In the genomic region with DNA sequence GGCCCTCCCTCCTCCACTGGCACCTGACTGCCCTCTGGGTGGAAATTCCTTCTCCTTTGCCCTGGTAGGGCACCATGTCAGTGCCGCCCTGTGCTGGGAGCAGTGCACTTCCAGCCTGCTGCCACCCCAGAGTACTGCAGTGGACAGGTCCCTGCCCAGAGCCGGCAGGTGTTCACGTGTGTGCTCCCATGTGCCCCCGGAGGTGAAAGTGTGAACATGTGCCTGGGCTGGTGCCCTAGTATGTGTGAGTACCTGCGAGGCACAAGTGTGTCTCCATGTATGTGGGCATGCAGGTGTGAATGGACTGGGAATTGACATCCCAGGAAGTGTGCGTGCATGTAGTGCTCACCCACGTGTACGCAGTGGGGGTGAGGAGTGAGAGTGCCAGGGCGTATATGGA, we compare ENCODE assay signal across 9 cellular contexts. TPM values are rescaled to one million over a fixed set of nuclear protein-coding genes. Genes with fewer than 3 reads are reported as not detected.
A peak's percentile ranks its signal among the peaks of the same experiment; 100 is the strongest.
DNase-seq lines count a peak whose midpoint lies in the region; ATAC-seq and TF ChIP-seq lines count a peak whose summit lies in the region.
"Had no signal": no experiment of that assay in that cellular context is flagged by ENCODE, and none has a peak within 500 bp of the region (broad histone marks: within the 10 kb centered on the region; RNA-seq: fewer than 3 reads in every experiment).

No MANE protein-coding gene starts in this region.

- TF ChIP-seq CTCF in GM12874 (IDR thresholded peaks at IDR 0.05; ENCODE audit: insufficient read depth, low read depth, low read length) (peak; percentile 66), NB4 (IDR thresholded peaks at IDR 0.05; ENCODE audit: low read depth, low read length) (peak; percentile 43), retinal pigment epithelial cell (conservative IDR thresholded peaks at IDR 0.05; ENCODE audit: low read depth, low read length) (peak; percentile 26), stomach (IDR thresholded peaks at IDR 0.05) (peak in 1 of 7 experiments; percentile 6)

- TF ChIP-seq POLR2A in NB4 (IDR thresholded peaks at IDR 0.05; ENCODE audit: extremely low read depth, insufficient read length) (no peak), stomach (IDR thresholded peaks at IDR 0.05) (no peak)

- H3K4me1 Mint-ChIP-seq in activated naive CD8-positive, alpha-beta T cell treated with anti-CD3 and anti-CD28 coated beads, Interleukin-2, amount 50 U/mL, for 24 hours, result peaks cover 25% of the 10 kb centered on the region
- H3K4me1 Mint-ChIP-seq: nephron had no signal

- no peak overlapping the region for H3K4me3 ChIP-seq in NB4 (ENCODE audit: low read depth, low read length)
- no peak overlapping the region for H3K4me3 ChIP-seq in retinal pigment epithelial cell (ENCODE audit: low read length)
- no peak overlapping the region for H3K4me3 ChIP-seq in stomach

- peaks cover 0 to 14% (median 0%) of the 10 kb centered on the region in 4 donors for H3K4me1 ChIP-seq in stomach

- peaks cover 0 to 69% (median 45%) of the 10 kb centered on the region in 4 donors for H3K36me3 ChIP-seq in stomach

- DNase-seq in NB4 (ENCODE audit: low read depth), result peak; percentile 42
- peak; percentile 50 for DNase-seq in activated naive CD8-positive, alpha-beta T cell treated with anti-CD3 and anti-CD28 coated beads, Interleukin-2, amount 50 U/mL, for 24 hours
- no peak for DNase-seq in retinal pigment epithelial cell (ENCODE audit: low read depth)
- no peak for DNase-seq in NOMO-1 treated with dmso at 0.1 percent for 144 hours (lab: John Stamatoyannopoulos, UW; ENCODE audit: unreplicated experiment)
- no peak for DNase-seq in stomach

- no peaks in the 10 kb centered on the region for H3K9me3 ChIP-seq in stomach

- H3K27ac ChIP-seq in stomach, result no peak overlapping the region

- no peaks in the 10 kb centered on the region for H3K9me3 Mint-ChIP-seq in activated naive CD8-positive, alpha-beta T cell treated with anti-CD3 and anti-CD28 coated beads, Interleukin-2, amount 50 U/mL, for 24 hours
- H3K9me3 Mint-ChIP-seq: nephron had no signal

- H3K27ac Mint-ChIP-seq in activated naive CD8-positive, alpha-beta T cell treated with anti-CD3 and anti-CD28 coated beads, Interleukin-2, amount 50 U/mL, for 24 hours, result no peak overlapping the region
- H3K27ac Mint-ChIP-seq: nephron had no signal

- ATAC-seq in activated naive CD8-positive, alpha-beta T cell treated with anti-CD3 and anti-CD28 coated beads, Interleukin-2, amount 50 U/mL, for 24 hours, result no peak
- no peak for ATAC-seq in GM18861 (IDR thresholded peaks at IDR 0.05; ENCODE audit: unreplicated experiment)
- no peak for ATAC-seq in GM18520 (IDR thresholded peaks at IDR 0.05; ENCODE audit: unreplicated experiment)

- 70 to 75% (median 72%) methylated on average over 9 of the region's 9 CpGs for WGBS in stomach, 5 donors

- no peak overlapping the region for H3K4me3 Mint-ChIP-seq in activated naive CD8-positive, alpha-beta T cell treated with anti-CD3 and anti-CD28 coated beads, Interleukin-2, amount 50 U/mL, for 24 hours
- H3K4me3 Mint-ChIP-seq: nephron had no signal

- intact Hi-C loops in stomach (cut with DNase I; ENCODE audit: low total_unique reads), result no loop called here

- no peak for TF ChIP-seq EP300 in stomach (IDR thresholded peaks at IDR 0.05)

- no peaks in the 10 kb centered on the region for H3K27me3 ChIP-seq in stomach

- H3K36me3 Mint-ChIP-seq in activated naive CD8-positive, alpha-beta T cell treated with anti-CD3 and anti-CD28 coated beads, Interleukin-2, amount 50 U/mL, for 24 hours (ENCODE audit: low read depth), result no peaks in the 10 kb centered on the region

- H3K27me3 Mint-ChIP-seq in activated naive CD8-positive, alpha-beta T cell treated with anti-CD3 and anti-CD28 coated beads, Interleukin-2, amount 50 U/mL, for 24 hours, result no peaks in the 10 kb centered on the region

RNA-seq across cellular contexts. Expression of gene SDCBP2, which starts 29.4 kb away (rescaled TPM):
- total RNA-seq in stomach, result 10 to 100 TPM; 33.3 to 90.9 (median 68.3) TPM
- 100 to 1,000 TPM in 1 of 3 donors, 10 to 100 TPM in 2; 38.4 to 297 (median 52.8) TPM for polyA plus RNA-seq in stomach

RNA-seq across cellular contexts. Expression of gene SNPH, which starts 33.4 kb away (rescaled TPM):
- total RNA-seq in stomach, result 10 to 100 TPM in 1 of 5 donors, 1 to 10 TPM in 4; 1.8 to 15.6 (median 8.0) TPM
- polyA plus RNA-seq in stomach, result 1 to 10 TPM; 1.8 to 4.2 (median 3.6) TPM

Comparison
In these comparisons a context has a peak if more than half of its experiments do, and no peak if none do; other contexts are left out.
1. DNase-seq: peak in NB4 (single experiment) and activated naive CD8-positive, alpha-beta T cell treated with anti-CD3 and anti-CD28 coated beads, Interleukin-2, amount 50 U/mL, for 24 hours (single experiment); none in retinal pigment epithelial cell (single experiment), NOMO-1 treated with dmso at 0.1 percent for 144 hours (single experiment) and stomach (single experiment).